8 cellular contexts compared by ENCODE assay signal in the genomic region with DNA sequence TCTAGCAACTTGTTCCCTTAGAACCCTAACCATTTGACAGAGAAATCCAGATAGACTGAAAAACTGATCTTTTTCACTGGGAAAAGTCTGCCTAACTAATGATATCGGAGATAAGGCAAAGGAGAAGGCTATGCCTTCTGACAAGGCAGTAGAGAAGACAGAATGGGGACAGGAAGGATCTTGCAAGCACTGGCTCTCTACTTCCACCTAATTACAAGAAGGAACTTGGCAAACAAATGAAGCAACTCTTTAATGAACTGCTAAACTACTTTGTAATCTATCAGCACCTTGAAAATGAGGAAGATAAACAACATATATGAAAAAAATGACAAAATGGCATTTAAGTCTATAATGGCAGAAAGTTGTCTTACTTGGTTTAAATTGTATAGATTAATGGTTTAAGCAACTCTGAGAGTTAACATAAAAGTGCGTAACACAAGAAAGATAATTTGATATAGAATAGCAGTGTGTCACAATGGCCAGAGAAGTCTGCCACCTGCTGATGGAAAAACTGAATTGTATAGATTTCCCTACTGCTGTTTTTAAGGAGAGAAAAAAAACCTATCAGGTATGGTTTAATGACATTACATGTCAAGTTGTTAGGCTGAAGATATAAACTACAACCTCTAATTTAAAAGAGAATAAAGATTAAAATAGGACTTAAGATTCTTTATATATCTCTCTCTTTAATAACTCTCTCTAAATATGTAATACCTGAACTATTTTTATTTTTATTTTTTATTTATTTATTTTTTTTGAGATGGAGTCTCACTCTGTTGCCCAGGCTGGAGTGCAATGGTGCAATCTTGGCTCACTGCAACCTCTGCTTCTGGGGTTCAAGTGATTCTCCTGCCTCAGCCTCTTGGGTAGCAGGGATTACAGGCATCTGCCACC.
DNase-seq lines count a peak whose midpoint lies in the region; ATAC-seq and TF ChIP-seq lines count a peak whose summit lies in the region.

No MANE protein-coding gene starts in this region.

- no peak overlapping the region for H2AFZ ChIP-seq in Loucy (ENCODE audit: low read length)

- H3K27me3 ChIP-seq in Loucy (ENCODE audit: insufficient read depth, low read length, poor library complexity, severe bottlenecking) (no peaks in the 10 kb centered on the region), muscle layer of duodenum (ENCODE audit: low read depth, low read length) (no peaks in the 10 kb centered on the region)

- TF ChIP-seq CTCF in Loucy (conservative IDR thresholded peaks at IDR 0.05; ENCODE audit: low read length), result peak; percentile 79

- peak overlapping the region; percentile 59 for H3K4me2 ChIP-seq in Loucy (ENCODE audit: low read depth, low read length, poor library complexity, severe bottlenecking)

- H3K36me3 ChIP-seq in Loucy (ENCODE audit: insufficient read depth, low read length) (no peaks in the 10 kb centered on the region), SK-N-MC (ENCODE audit: insufficient read depth, low read length) (no peaks in the 10 kb centered on the region), muscle layer of duodenum (ENCODE audit: control insufficient read depth in 1 of 2, insufficient read depth in 2 of 2, low read length in 2 of 2) (no peaks in the 10 kb centered on the region)

- peak; percentile 51 for ATAC-seq in GM19467 (IDR thresholded peaks at IDR 0.05; ENCODE audit: unreplicated experiment)
- ATAC-seq in HG02763 (IDR thresholded peaks at IDR 0.05; ENCODE audit: unreplicated experiment), result no peak
- no peak for ATAC-seq in GM19035 (IDR thresholded peaks at IDR 0.05; ENCODE audit: unreplicated experiment)

- H3K9me3 ChIP-seq in Loucy (ENCODE audit: insufficient read depth, low read depth, low read length) (no peaks in the 10 kb centered on the region), SK-N-MC (ENCODE audit: low read depth, low read length) (no peaks in the 10 kb centered on the region), muscle layer of duodenum (ENCODE audit: control insufficient read depth in 1 of 2, low read length in 2 of 2) (no peaks in the 10 kb centered on the region)

- H3K4me1 ChIP-seq in Loucy (ENCODE audit: insufficient read depth, low read length, poor library complexity, severe bottlenecking) (peaks cover 49% of the 10 kb centered on the region), muscle layer of duodenum (ENCODE audit: control insufficient read depth in 1 of 2, insufficient read depth in 2 of 2, low read length in 2 of 2) (peaks cover 6 to 14% of the 10 kb centered on the region in 2 donors)

- H3K79me2 ChIP-seq in Loucy (ENCODE audit: insufficient read depth, low read length), result peaks cover 88% of the 10 kb centered on the region

- peaks cover 74% of the 10 kb centered on the region for H4K20me1 ChIP-seq in Loucy (ENCODE audit: insufficient read depth, low read length, poor library complexity, severe bottlenecking)

- H3K4me3 ChIP-seq in Loucy (ENCODE audit: low read length, poor library complexity, severe bottlenecking) (peak overlapping the region; percentile 4), SK-N-MC (no peak overlapping the region), muscle layer of duodenum (ENCODE audit: low read depth in 1 of 2, low read length in 2 of 2) (peak overlapping the region in 1 of 2 donors; percentile 16)

- no peak overlapping the region for H3K27ac ChIP-seq in SK-N-MC
- H3K27ac ChIP-seq in muscle layer of duodenum (ENCODE audit: low read length), result peak overlapping the region; percentile 52

- peak overlapping the region; percentile 27 for H3K9ac ChIP-seq in Loucy (ENCODE audit: low read depth, low read length, poor library complexity, severe bottlenecking)
- no peak overlapping the region for H3K9ac ChIP-seq in SK-N-MC (ENCODE audit: insufficient read length)

- H3K9me2 ChIP-seq in Loucy (replicated peaks; ENCODE audit: low read depth, low read length), result no peaks in the 10 kb centered on the region

- DNase-seq in DMS 273 treated with DMSO at 0.1 percent for 48 hours (lab: John Stamatoyannopoulos, UW) (peak; percentile 17), SK-N-MC (ENCODE audit: low read depth, low spot score) (peak; percentile 34), epidermal melanocyte (ENCODE audit: insufficient read length, low spot score) (peak; percentile 25)

- peaks cover 15% of the 10 kb centered on the region for H3F3A ChIP-seq in Loucy (ENCODE audit: low read depth)
